ENCODE assay signal across 8 cellular contexts in genomic region chr7:43735802-43736603, GRCh38. TPM values are rescaled to one million over a fixed set of nuclear protein-coding genes. Genes with fewer than 3 reads are reported as not detected.
DNase-seq lines count a peak whose midpoint lies in the region; ATAC-seq lines count a peak whose summit lies in the region.

No MANE protein-coding gene starts in this region.

- H3K9me3 Mint-ChIP-seq in activated naive CD4-positive, alpha-beta T cell treated with anti-CD3 and anti-CD28 coated beads, Interleukin-2, amount 50 U/mL, for 72 hours, result peaks cover 0 to 12% of the 10 kb centered on the region in 2 donors

- DNase-seq in A172 (ENCODE audit: low spot score), result peak; percentile 46
- DNase-seq in activated naive CD4-positive, alpha-beta T cell treated with anti-CD3 and anti-CD28 coated beads, Interleukin-2, amount 50 U/mL, for 72 hours (ENCODE audit: low spot score in 2 of 2), result peak in 1 of 2 donors; percentile 49
- no peak for DNase-seq in DMS 273 (lab: John Stamatoyannopoulos, UW; ENCODE audit: unreplicated experiment)
- DNase-seq in RPMI8226, result no peak
- no peak for DNase-seq in NCI-H446 (lab: John Stamatoyannopoulos, UW)

- H3K27ac Mint-ChIP-seq in activated naive CD4-positive, alpha-beta T cell treated with anti-CD3 and anti-CD28 coated beads, Interleukin-2, amount 50 U/mL, for 72 hours, result peak overlapping the region; percentile 57 to 66

- ATAC-seq in GM19025 (IDR thresholded peaks at IDR 0.05; ENCODE audit: low read depth, unreplicated experiment) (peak; percentile 72), HG03135 (IDR thresholded peaks at IDR 0.05; ENCODE audit: unreplicated experiment) (peak; percentile 66), GM21576 (IDR thresholded peaks at IDR 0.05; ENCODE audit: unreplicated experiment) (no peak)
- ATAC-seq in activated naive CD4-positive, alpha-beta T cell treated with anti-CD3 and anti-CD28 coated beads, Interleukin-2, amount 50 U/mL, for 72 hours, result peak; percentile 92 to 97

- no peaks in the 10 kb centered on the region for H3K36me3 Mint-ChIP-seq in activated naive CD4-positive, alpha-beta T cell treated with anti-CD3 and anti-CD28 coated beads, Interleukin-2, amount 50 U/mL, for 72 hours

RNA-seq across cellular contexts. Expression of gene COA1, which starts 6.7 kb away (rescaled TPM):
- total RNA-seq in A172 (2014; rRNA removed; shearing (Covaris generic)), result 87.5 and 154 TPM in 2 replicates
- 10 to 100 TPM; 31.9 to 72.4 TPM for total RNA-seq in activated naive CD4-positive, alpha-beta T cell treated with anti-CD3 and anti-CD28 coated beads, Interleukin-2, amount 50 U/mL, for 72 hours

RNA-seq across cellular contexts. Expression of gene BLVRA, which starts 22.5 kb away (rescaled TPM):
- total RNA-seq in A172 (2014; rRNA removed; shearing (Covaris generic)), result 129 and 138 TPM in 2 replicates
- total RNA-seq in activated naive CD4-positive, alpha-beta T cell treated with anti-CD3 and anti-CD28 coated beads, Interleukin-2, amount 50 U/mL, for 72 hours, result 10 to 100 TPM; 28.3 to 29.6 TPM
